ENCODE assay signal across 1 cellular context in the genomic region with DNA sequence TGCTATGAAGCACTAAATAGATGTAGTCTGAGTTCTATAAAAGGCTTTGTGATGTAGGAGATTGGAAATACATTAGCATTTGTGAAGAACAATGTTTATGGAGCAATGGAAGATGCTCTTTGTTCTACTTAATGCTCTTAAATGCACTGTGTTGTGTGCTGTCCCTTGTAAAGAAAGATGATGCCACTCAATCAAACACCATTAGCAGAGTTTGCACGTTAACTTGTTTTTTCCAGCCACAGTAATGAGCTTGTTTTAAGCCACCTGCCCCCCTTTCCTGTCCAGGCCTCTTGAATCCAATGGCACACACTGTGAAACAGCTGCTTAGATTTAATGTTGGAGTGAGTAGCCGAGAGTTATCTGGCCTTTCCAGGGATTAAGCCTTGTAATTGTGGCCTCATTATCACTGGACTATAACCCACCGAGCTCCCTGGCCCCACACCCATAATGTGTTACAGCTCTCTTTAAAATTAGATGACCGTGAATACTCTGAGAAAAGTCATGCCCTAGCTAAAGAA.
TF ChIP-seq lines count a peak whose summit lies in the region.

No MANE protein-coding gene starts in this region.

TF ChIP-seq in GM23338, 12 proteins besides CTCF, POLR2A, EP300 and RAD21 (continued from another document):
- TF ChIP-seq, protein P1, sequence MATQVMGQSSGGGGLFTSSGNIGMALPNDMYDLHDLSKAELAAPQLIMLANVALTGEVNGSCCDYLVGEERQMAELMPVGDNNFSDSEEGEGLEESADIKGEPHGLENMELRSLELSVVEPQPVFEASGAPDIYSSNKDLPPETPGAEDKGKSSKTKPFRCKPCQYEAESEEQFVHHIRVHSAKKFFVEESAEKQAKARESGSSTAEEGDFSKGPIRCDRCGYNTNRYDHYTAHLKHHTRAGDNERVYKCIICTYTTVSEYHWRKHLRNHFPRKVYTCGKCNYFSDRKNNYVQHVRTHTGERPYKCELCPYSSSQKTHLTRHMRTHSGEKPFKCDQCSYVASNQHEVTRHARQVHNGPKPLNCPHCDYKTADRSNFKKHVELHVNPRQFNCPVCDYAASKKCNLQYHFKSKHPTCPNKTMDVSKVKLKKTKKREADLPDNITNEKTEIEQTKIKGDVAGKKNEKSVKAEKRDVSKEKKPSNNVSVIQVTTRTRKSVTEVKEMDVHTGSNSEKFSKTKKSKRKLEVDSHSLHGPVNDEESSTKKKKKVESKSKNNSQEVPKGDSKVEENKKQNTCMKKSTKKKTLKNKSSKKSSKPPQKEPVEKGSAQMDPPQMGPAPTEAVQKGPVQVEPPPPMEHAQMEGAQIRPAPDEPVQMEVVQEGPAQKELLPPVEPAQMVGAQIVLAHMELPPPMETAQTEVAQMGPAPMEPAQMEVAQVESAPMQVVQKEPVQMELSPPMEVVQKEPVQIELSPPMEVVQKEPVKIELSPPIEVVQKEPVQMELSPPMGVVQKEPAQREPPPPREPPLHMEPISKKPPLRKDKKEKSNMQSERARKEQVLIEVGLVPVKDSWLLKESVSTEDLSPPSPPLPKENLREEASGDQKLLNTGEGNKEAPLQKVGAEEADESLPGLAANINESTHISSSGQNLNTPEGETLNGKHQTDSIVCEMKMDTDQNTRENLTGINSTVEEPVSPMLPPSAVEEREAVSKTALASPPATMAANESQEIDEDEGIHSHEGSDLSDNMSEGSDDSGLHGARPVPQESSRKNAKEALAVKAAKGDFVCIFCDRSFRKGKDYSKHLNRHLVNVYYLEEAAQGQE (IDR thresholded peaks at IDR 0.05; ENCODE audit: unreplicated experiment), result no peak
